In the genomic region with DNA sequence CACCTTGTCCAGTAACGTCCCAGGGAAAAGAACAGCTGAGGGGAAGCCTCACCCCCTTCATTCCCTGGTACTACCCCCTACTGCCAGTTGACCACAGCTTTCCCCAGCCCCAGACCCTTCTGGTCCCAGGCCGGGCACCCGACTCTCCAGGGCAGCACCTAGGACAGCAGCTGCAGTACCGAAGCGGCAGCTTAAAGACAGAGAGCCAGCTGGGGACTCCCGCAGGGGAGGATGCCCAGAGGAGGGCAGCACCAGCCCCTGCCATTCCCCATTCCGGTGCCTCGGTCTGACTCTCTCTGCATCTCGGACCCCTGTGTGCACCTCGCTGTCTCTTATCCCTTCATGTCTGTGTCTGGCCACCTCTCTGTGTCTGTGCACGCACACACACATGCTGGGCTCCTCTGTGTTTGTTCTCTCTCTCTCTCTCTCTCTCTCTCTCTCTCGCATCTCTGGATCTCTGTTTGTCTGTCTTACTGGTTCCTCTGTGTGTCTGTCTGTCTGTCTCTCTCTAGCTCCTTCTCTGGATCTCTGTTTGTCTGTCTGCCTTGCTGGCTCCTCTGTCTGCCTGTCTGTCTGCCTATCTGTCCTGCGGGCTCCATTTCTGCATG, we compare ENCODE assay signal across 8 cellular contexts. TPM values are rescaled to one million over a fixed set of nuclear protein-coding genes. Genes with fewer than 3 reads are reported as not detected.
DNase-seq lines count a peak whose midpoint lies in the region; ATAC-seq and TF ChIP-seq lines count a peak whose summit lies in the region.

No MANE protein-coding gene starts in this region.

- no peak overlapping the region for H3K27ac ChIP-seq in right cardiac atrium (ENCODE audit: low read length)

- peaks cover 66% of the 10 kb centered on the region for H3K4me1 Mint-ChIP-seq in activated naive CD8-positive, alpha-beta T cell (ENCODE audit: low read depth)

- intact Hi-C loops in right cardiac atrium (cut with DNase I): no loop called here

- peak overlapping the region; percentile 86 for H3K27ac Mint-ChIP-seq in activated naive CD8-positive, alpha-beta T cell

- H3K27me3 ChIP-seq in right cardiac atrium (ENCODE audit: control insufficient read depth, insufficient read depth): no peaks in the 10 kb centered on the region

- H3K36me3 Mint-ChIP-seq in activated naive CD8-positive, alpha-beta T cell: peaks cover 3% of the 10 kb centered on the region

- peak; percentile 50 for ATAC-seq in HG03442 (IDR thresholded peaks at IDR 0.05; ENCODE audit: unreplicated experiment)
- peak; percentile 21 to 39 for ATAC-seq in right cardiac atrium
- ATAC-seq in GM19328 (IDR thresholded peaks at IDR 0.05; ENCODE audit: unreplicated experiment): no peak

- peak; percentile 13 for TF ChIP-seq CTCF in GM12865 (IDR thresholded peaks at IDR 0.05; ENCODE audit: insufficient read depth, low read depth, low read length, missing control alignments)

- H3K4me3 ChIP-seq in GM12865 (ENCODE audit: low read depth, low read length) (no peak overlapping the region), right cardiac atrium (ENCODE audit: low read length) (no peak overlapping the region)

- H3K9me3 ChIP-seq in right cardiac atrium (ENCODE audit: control insufficient read depth, low read length): no peaks in the 10 kb centered on the region

- peaks cover 20% of the 10 kb centered on the region for H3K4me1 ChIP-seq in right cardiac atrium (ENCODE audit: control insufficient read depth, insufficient read depth, low read length)

- 13% methylated on average over 13 of the region's 13 CpGs for WGBS in right cardiac atrium

- H3K27me3 Mint-ChIP-seq in activated naive CD8-positive, alpha-beta T cell: no peaks in the 10 kb centered on the region

- no peaks in the 10 kb centered on the region for H3K9me3 Mint-ChIP-seq in activated naive CD8-positive, alpha-beta T cell (ENCODE audit: low read depth)

- DNase-seq in GM12865 (ENCODE audit: low read depth) (peak; percentile 24), SHP77 (lab: John Stamatoyannopoulos, UW) (peak; percentile 74 to 75), right cardiac atrium (peak; percentile 56 to 83 (median 76)), superior temporal gyrus (ENCODE audit: extremely low spot score) (no peak)
- DNase-seq in stimulated activated CD4-positive, alpha-beta T cell treated with anti-CD3 and anti-CD28 coated beads, Interleukin-2, amount 100 ng/mL, for 24 hours: peak; percentile 62 to 63

- H3K4me3 Mint-ChIP-seq in activated naive CD8-positive, alpha-beta T cell: peak overlapping the region; percentile 72

RNA-seq across cellular contexts. Expression of gene IGSF9B, which starts 9.4 kb away (rescaled TPM):
- total RNA-seq in right cardiac atrium: 10 to 100 TPM; 40.1 to 58.9 (median 54.3) TPM
- polyA plus RNA-seq in right cardiac atrium: 27.8 TPM
